Comparison of ENCODE assay signal across 24 cellular contexts in genomic region chr22:48070083-48070482, GRCh38.
"Had no signal": no experiment of that assay in that cellular context is flagged by ENCODE, and none has a peak within 500 bp of the region (broad histone marks: within the 10 kb centered on the region; RNA-seq: fewer than 3 reads in every experiment).

No MANE protein-coding gene starts in this region.

- H3K4me3 ChIP-seq: cardiac muscle cell, MG63 had no signal

- H3K27me3 ChIP-seq: brain microvascular endothelial cell, cardiac muscle cell, MG63 had no signal

- ATAC-seq: activated CD4-positive, CD25-positive, alpha-beta regulatory T cell treated with anti-CD3 and anti-CD28 coated beads, Interleukin-2, amount 50 U/mL, for 24 hours; activated CD8-positive, alpha-beta T cell treated with anti-CD3 and anti-CD28 coated beads for 36 hours; activated T-cell treated with anti-CD3 and anti-CD28 coated beads, Interleukin-2, amount 50 U/mL, for 72 hours; PC-3; T-cell had no signal

- H3K36me3 ChIP-seq: brain microvascular endothelial cell, cardiac muscle cell, MG63 had no signal

- H3K27ac ChIP-seq: brain microvascular endothelial cell, cardiac muscle cell had no signal

- FAIRE-seq: RCC 7860 had no signal

- H3K9me3 ChIP-seq: MG63 had no signal

- DNase-seq: activated CD4-positive, alpha-beta T cell treated with anti-CD3 and anti-CD28 coated beads for 4 hours; activated CD8-positive, alpha-beta memory T cell treated with anti-CD3 and anti-CD28 coated beads, Interleukin-2, amount 50 U/mL, for 4 hours; activated CD8-positive, alpha-beta T cell treated with anti-CD3 and anti-CD28 coated beads for 36 hours; activated gamma-delta T cell treated with Interleukin-2 at 50 U/mL for 16 hours; activated naive CD4-positive, alpha-beta T cell treated with anti-CD3 and anti-CD28 coated beads, Interleukin-2, amount 10 ng/mL, durations not matched to agents 7 days and 5 days; activated naive CD8-positive, alpha-beta T cell treated with anti-CD3 and anti-CD28 coated beads for 36 hours; activated T-cell treated with anti-CD3 and anti-CD28 coated beads, Interleukin-2, amount 50 U/mL, for 72 hours; brain microvascular endothelial cell; MG63; MV-4-11; NCI-H1092 treated with DMSO at 0.1 percent for 48 hours; NCI-H1436; NCI-H2081; NCI-H446; NCI-H526 treated with DMSO at 0.1 percent for 48 hours; NCI-H82; PC-3; SHP77 treated with DMSO at 0.1 percent for 48 hours; T-cell; T-helper 2 cell; T1000 had no signal
